In genomic region chr3:9249273-9250192, GRCh38 we compare ENCODE assay signal across 1 cellular context.
A peak's percentile ranks its signal among the peaks of the same experiment; 100 is the strongest.
TF ChIP-seq lines count a peak whose summit lies in the region.

TSS of gene SRGAP3 (minus strand) at chr3:9249646. CDS start at chr3:9248951, 695 bp downstream.

TF ChIP-seq in HEK293, 187 proteins besides CTCF, POLR2A, EP300 and RAD21 (continued from another document and continues in another):
- TF ChIP-seq, protein P1, sequence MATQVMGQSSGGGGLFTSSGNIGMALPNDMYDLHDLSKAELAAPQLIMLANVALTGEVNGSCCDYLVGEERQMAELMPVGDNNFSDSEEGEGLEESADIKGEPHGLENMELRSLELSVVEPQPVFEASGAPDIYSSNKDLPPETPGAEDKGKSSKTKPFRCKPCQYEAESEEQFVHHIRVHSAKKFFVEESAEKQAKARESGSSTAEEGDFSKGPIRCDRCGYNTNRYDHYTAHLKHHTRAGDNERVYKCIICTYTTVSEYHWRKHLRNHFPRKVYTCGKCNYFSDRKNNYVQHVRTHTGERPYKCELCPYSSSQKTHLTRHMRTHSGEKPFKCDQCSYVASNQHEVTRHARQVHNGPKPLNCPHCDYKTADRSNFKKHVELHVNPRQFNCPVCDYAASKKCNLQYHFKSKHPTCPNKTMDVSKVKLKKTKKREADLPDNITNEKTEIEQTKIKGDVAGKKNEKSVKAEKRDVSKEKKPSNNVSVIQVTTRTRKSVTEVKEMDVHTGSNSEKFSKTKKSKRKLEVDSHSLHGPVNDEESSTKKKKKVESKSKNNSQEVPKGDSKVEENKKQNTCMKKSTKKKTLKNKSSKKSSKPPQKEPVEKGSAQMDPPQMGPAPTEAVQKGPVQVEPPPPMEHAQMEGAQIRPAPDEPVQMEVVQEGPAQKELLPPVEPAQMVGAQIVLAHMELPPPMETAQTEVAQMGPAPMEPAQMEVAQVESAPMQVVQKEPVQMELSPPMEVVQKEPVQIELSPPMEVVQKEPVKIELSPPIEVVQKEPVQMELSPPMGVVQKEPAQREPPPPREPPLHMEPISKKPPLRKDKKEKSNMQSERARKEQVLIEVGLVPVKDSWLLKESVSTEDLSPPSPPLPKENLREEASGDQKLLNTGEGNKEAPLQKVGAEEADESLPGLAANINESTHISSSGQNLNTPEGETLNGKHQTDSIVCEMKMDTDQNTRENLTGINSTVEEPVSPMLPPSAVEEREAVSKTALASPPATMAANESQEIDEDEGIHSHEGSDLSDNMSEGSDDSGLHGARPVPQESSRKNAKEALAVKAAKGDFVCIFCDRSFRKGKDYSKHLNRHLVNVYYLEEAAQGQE (tag by site-specific recombination; IDR thresholded peaks at IDR 0.05), result peak; percentile 33; the same call in 1 of the 2 replicates
- TF ChIP-seq ZNF2 (tag by site-specific recombination; IDR thresholded peaks at IDR 0.05) (peak; percentile 79), GLI2 (tag by site-specific recombination; IDR thresholded peaks at IDR 0.05; ENCODE audit: borderline replicate concordance, low read depth) (no peak), REPIN1 (tag by site-specific recombination; IDR thresholded peaks at IDR 0.05; ENCODE audit: low read depth) (peak; percentile 91; the same call in 1 of the 2 replicates), KLF1 (tag by site-specific recombination; IDR thresholded peaks at IDR 0.05) (no peak), ZFP37 (tag by site-specific recombination; IDR thresholded peaks at IDR 0.05) (0 out of 2 replicates have a peak, but pooled peaks have one; percentile 76), ZNF629 (tag by site-specific recombination; IDR thresholded peaks at IDR 0.05) (0 out of 2 replicates have a peak, but pooled peaks have one; percentile 37), ZNF335 (tag by site-specific recombination; conservative IDR thresholded peaks at IDR 0.05) (peak; percentile 82), ZNF292 (tag by site-specific recombination; IDR thresholded peaks at IDR 0.05; ENCODE audit: borderline replicate concordance, low read depth) (no peak), ZFP69B (tag by site-specific recombination; IDR thresholded peaks at IDR 0.05) (no peak), ZNF571 (tag by site-specific recombination; IDR thresholded peaks at IDR 0.05) (no peak), BCL11A (tag by site-specific recombination; IDR thresholded peaks at IDR 0.05; ENCODE audit: low read depth) (no peak), KLF16 (tag by site-specific recombination; IDR thresholded peaks at IDR 0.05) (peak; percentile 28; the same call in 1 of the 2 replicates), ZNF239 (tag by site-specific recombination; IDR thresholded peaks at IDR 0.05) (0 out of 2 replicates have a peak, but pooled peaks have one; percentile 22), ZNF354C (tag by site-specific recombination; IDR thresholded peaks at IDR 0.05; ENCODE audit: borderline replicate concordance, low read depth) (no peak), ZNF677 (tag by site-specific recombination; IDR thresholded peaks at IDR 0.05) (no peak), EGR2 (tag by site-specific recombination; IDR thresholded peaks at IDR 0.05; ENCODE audit: low read depth) (0 out of 2 replicates have a peak, but pooled peaks have one; percentile 7), ZNF174 (tag by site-specific recombination; IDR thresholded peaks at IDR 0.05) (no peak), ZNF473 (tag by site-specific recombination; IDR thresholded peaks at IDR 0.05) (no peak), ZNF266 (tag by site-specific recombination; IDR thresholded peaks at IDR 0.05; ENCODE audit: low read depth) (no peak), ZBTB17 (tag by site-specific recombination; IDR thresholded peaks at IDR 0.05) (peak; percentile 98), ZNF175 (tag by site-specific recombination; IDR thresholded peaks at IDR 0.05) (no peak), GLI4 (tag by site-specific recombination; IDR thresholded peaks at IDR 0.05) (no peak), ZXDB (tag by site-specific recombination; IDR thresholded peaks at IDR 0.05) (0 out of 2 replicates have a peak, but pooled peaks have one; percentile 27), ZBTB8A (tag by site-specific recombination; IDR thresholded peaks at IDR 0.05) (0 out of 2 replicates have a peak, but pooled peaks have one; percentile 21), ZNF391 (tag by site-specific recombination; IDR thresholded peaks at IDR 0.05; ENCODE audit: borderline replicate concordance, low read depth) (0 out of 2 replicates have a peak, but pooled peaks have one; percentile 69), SP3 (tag by site-specific recombination; IDR thresholded peaks at IDR 0.05) (no peak), ZNF133 (tag by site-specific recombination; IDR thresholded peaks at IDR 0.05) (no peak), ZNF785 (tag by site-specific recombination; IDR thresholded peaks at IDR 0.05) (0 out of 2 replicates have a peak, but pooled peaks have one; percentile 58), ZNF341 (tag by site-specific recombination; IDR thresholded peaks at IDR 0.05; ENCODE audit: low read depth) (0 out of 2 replicates have a peak, but pooled peaks have one; percentile 6), ZNF146 (tag by site-specific recombination; IDR thresholded peaks at IDR 0.05) (no peak), ZNF843 (tag by site-specific recombination; IDR thresholded peaks at IDR 0.05) (peak; percentile 35; the same call in 1 of the 2 replicates), ZNF350 (tag by site-specific recombination; IDR thresholded peaks at IDR 0.05) (no peak), BCL11B (tag by site-specific recombination; IDR thresholded peaks at IDR 0.05; ENCODE audit: low read depth) (no peak), ZNF792 (tag by site-specific recombination; IDR thresholded peaks at IDR 0.05) (peak; percentile 93), ZNF155 (tag by site-specific recombination; IDR thresholded peaks at IDR 0.05) (no peak), ZNF544 (tag by site-specific recombination; IDR thresholded peaks at IDR 0.05) (no peak), ZNF138 (tag by site-specific recombination; IDR thresholded peaks at IDR 0.05; ENCODE audit: borderline replicate concordance) (no peak), ZFP3 (tag by site-specific recombination; IDR thresholded peaks at IDR 0.05; ENCODE audit: low read depth) (no peak), ZNF416 (tag by site-specific recombination; IDR thresholded peaks at IDR 0.05) (no peak), ZNF221 (tag by site-specific recombination; IDR thresholded peaks at IDR 0.05; ENCODE audit: borderline replicate concordance) (no peak), KLF9 (tag by site-specific recombination; IDR thresholded peaks at IDR 0.05; ENCODE audit: low read depth) (peak; percentile 34; the same call in 1 of the 2 replicates), ZNF157 (tag by site-specific recombination; IDR thresholded peaks at IDR 0.05) (no peak), ZBTB6 (tag by site-specific recombination; IDR thresholded peaks at IDR 0.05) (no peak), ZNF404 (tag by site-specific recombination; IDR thresholded peaks at IDR 0.05) (no peak), ZNF692 (tag by site-specific recombination; IDR thresholded peaks at IDR 0.05) (peak; percentile 55), IKZF3 (tag by site-specific recombination; IDR thresholded peaks at IDR 0.05) (peak; percentile 24; the same call in 1 of the 2 replicates), ZNF366 (tag by site-specific recombination; conservative IDR thresholded peaks at IDR 0.05) (peak; percentile 41; the same call in 1 of the 2 replicates), ZNF660 (tag by site-specific recombination; IDR thresholded peaks at IDR 0.05) (no peak; the same call in 1 of the 2 replicates), ZNF202 (tag by site-specific recombination; IDR thresholded peaks at IDR 0.05; ENCODE audit: borderline replicate concordance) (no peak), PRDM1 (tag by site-specific recombination; IDR thresholded peaks at IDR 0.05) (peak; percentile 85), ZNF610 (tag by site-specific recombination; IDR thresholded peaks at IDR 0.05; ENCODE audit: borderline replicate concordance) (0 out of 2 replicates have a peak, but pooled peaks have one; percentile 51), ZNF324 (tag by site-specific recombination; IDR thresholded peaks at IDR 0.05) (no peak), SALL2 (tag by site-specific recombination; IDR thresholded peaks at IDR 0.05; ENCODE audit: borderline replicate concordance) (no peak)
- TF ChIP-seq, protein P2, sequence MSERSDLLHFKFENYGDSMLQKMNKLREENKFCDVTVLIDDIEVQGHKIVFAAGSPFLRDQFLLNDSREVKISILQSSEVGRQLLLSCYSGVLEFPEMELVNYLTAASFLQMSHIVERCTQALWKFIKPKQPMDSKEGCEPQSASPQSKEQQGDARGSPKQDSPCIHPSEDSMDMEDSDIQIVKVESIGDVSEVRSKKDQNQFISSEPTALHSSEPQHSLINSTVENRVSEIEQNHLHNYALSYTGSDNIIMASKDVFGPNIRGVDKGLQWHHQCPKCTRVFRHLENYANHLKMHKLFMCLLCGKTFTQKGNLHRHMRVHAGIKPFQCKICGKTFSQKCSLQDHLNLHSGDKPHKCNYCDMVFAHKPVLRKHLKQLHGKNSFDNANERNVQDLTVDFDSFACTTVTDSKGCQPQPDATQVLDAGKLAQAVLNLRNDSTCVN (tag by site-specific recombination; optimal IDR thresholded peaks at IDR 0.05), result peak; percentile 61
- TF ChIP-seq, protein P3, sequence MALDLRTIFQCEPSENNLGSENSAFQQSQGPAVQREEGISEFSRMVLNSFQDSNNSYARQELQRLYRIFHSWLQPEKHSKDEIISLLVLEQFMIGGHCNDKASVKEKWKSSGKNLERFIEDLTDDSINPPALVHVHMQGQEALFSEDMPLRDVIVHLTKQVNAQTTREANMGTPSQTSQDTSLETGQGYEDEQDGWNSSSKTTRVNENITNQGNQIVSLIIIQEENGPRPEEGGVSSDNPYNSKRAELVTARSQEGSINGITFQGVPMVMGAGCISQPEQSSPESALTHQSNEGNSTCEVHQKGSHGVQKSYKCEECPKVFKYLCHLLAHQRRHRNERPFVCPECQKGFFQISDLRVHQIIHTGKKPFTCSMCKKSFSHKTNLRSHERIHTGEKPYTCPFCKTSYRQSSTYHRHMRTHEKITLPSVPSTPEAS (tag by site-specific recombination; IDR thresholded peaks at IDR 0.05), result peak; percentile 93
- TF ChIP-seq, protein P4, sequence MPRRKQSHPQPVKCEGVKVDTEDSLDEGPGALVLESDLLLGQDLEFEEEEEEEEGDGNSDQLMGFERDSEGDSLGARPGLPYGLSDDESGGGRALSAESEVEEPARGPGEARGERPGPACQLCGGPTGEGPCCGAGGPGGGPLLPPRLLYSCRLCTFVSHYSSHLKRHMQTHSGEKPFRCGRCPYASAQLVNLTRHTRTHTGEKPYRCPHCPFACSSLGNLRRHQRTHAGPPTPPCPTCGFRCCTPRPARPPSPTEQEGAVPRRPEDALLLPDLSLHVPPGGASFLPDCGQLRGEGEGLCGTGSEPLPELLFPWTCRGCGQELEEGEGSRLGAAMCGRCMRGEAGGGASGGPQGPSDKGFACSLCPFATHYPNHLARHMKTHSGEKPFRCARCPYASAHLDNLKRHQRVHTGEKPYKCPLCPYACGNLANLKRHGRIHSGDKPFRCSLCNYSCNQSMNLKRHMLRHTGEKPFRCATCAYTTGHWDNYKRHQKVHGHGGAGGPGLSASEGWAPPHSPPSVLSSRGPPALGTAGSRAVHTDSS (tag by site-specific recombination; IDR thresholded peaks at IDR 0.05), result no peak
- TF ChIP-seq, protein P5, sequence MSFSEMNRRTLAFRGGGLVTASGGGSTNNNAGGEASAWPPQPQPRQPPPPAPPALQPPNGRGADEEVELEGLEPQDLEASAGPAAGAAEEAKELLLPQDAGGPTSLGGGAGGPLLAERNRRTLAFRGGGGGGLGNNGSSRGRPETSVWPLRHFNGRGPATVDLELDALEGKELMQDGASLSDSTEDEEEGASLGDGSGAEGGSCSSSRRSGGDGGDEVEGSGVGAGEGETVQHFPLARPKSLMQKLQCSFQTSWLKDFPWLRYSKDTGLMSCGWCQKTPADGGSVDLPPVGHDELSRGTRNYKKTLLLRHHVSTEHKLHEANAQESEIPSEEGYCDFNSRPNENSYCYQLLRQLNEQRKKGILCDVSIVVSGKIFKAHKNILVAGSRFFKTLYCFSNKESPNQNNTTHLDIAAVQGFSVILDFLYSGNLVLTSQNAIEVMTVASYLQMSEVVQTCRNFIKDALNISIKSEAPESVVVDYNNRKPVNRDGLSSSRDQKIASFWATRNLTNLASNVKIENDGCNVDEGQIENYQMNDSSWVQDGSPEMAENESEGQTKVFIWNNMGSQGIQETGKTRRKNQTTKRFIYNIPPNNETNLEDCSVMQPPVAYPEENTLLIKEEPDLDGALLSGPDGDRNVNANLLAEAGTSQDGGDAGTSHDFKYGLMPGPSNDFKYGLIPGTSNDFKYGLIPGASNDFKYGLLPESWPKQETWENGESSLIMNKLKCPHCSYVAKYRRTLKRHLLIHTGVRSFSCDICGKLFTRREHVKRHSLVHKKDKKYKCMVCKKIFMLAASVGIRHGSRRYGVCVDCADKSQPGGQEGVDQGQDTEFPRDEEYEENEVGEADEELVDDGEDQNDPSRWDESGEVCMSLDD (tag by site-specific recombination; IDR thresholded peaks at IDR 0.05), result no peak
- TF ChIP-seq, protein P6, sequence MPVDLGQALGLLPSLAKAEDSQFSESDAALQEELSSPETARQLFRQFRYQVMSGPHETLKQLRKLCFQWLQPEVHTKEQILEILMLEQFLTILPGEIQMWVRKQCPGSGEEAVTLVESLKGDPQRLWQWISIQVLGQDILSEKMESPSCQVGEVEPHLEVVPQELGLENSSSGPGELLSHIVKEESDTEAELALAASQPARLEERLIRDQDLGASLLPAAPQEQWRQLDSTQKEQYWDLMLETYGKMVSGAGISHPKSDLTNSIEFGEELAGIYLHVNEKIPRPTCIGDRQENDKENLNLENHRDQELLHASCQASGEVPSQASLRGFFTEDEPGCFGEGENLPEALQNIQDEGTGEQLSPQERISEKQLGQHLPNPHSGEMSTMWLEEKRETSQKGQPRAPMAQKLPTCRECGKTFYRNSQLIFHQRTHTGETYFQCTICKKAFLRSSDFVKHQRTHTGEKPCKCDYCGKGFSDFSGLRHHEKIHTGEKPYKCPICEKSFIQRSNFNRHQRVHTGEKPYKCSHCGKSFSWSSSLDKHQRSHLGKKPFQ (tag by site-specific recombination; IDR thresholded peaks at IDR 0.05), result peak; percentile 69; the same call in 1 of the 2 replicates
